In genomic region chr19:4916292-4917082, GRCh38 we compare ENCODE assay signal across 8 cellular contexts. TPM values are rescaled to one million over a fixed set of nuclear protein-coding genes. Genes with fewer than 3 reads are reported as not detected.
DNase-seq lines count a peak whose midpoint lies in the region; ATAC-seq and FAIRE-seq lines count a peak whose summit lies in the region.

No MANE protein-coding gene starts in this region.

- H3K4me1 Mint-ChIP-seq in activated CD4-positive, alpha-beta memory T cell treated with anti-CD3 and anti-CD28 coated beads for 36 hours (ENCODE audit: low read depth): peaks cover 55% of the 10 kb centered on the region

- no peaks in the 10 kb centered on the region for H3K9me3 Mint-ChIP-seq in activated CD4-positive, alpha-beta memory T cell treated with anti-CD3 and anti-CD28 coated beads for 36 hours

- CTCF ChIA-PET in activated CD4-positive, alpha-beta memory T cell treated with anti-CD3 and anti-CD28 coated beads for 36 hours (lab: Charles Lee): interaction anchor here (6.7 kb wide), 1 partner anchor 107 kb away, joined by 85 read pairs; no protein-coding TSS in a partner anchor

- no peak for FAIRE-seq in RCC 7860 (lab: Jason Lieb, UNC)

- H3K27me3 Mint-ChIP-seq in activated CD4-positive, alpha-beta memory T cell treated with anti-CD3 and anti-CD28 coated beads for 36 hours: no peaks in the 10 kb centered on the region

- peaks cover 69% of the 10 kb centered on the region for H3K36me3 Mint-ChIP-seq in activated CD4-positive, alpha-beta memory T cell treated with anti-CD3 and anti-CD28 coated beads for 36 hours

- peak overlapping the region; percentile 64 for H3K27ac Mint-ChIP-seq in activated CD4-positive, alpha-beta memory T cell treated with anti-CD3 and anti-CD28 coated beads for 36 hours

- DNase-seq in GM19238 (ENCODE audit: insufficient read length, low spot score) (peak; percentile 70), germinal center (ENCODE audit: low spot score) (peak; percentile 68), HPDE6-E6E7 (ENCODE audit: extremely low spot score) (no peak), GOT3 (lab: John Stamatoyannopoulos, UW) (no peak), RCC 7860 (ENCODE audit: low spot score) (no peak)
- DNase-seq in activated CD4-positive, alpha-beta memory T cell treated with anti-CD3 and anti-CD28 coated beads for 36 hours: peak; percentile 46
- peak; percentile 17 for DNase-seq in stimulated activated naive CD4-positive, alpha-beta T cell treated with Interleukin-2 at 50 U/mL for 16 hours (lab: John Stamatoyannopoulos, UW)

- POLR2A ChIA-PET in activated CD4-positive, alpha-beta memory T cell treated with anti-CD3 and anti-CD28 coated beads for 36 hours (lab: Charles Lee): interaction anchor here (0.6 to 1.1 kb wide), 4 partner anchors 9 to 986 kb away, joined by 3 to 5 read pairs (median 4); partner anchors contain the start of genes SAFB and SAFB2

- intact Hi-C loops in activated CD4-positive, alpha-beta memory T cell treated with anti-CD3 and anti-CD28 coated beads for 36 hours (cut with micrococcal nuclease): no loop called here

- no peak for ATAC-seq in HG02885 (IDR thresholded peaks at IDR 0.05; ENCODE audit: poor library complexity, unreplicated experiment)

- peak overlapping the region; percentile 72 for H3K4me3 Mint-ChIP-seq in activated CD4-positive, alpha-beta memory T cell treated with anti-CD3 and anti-CD28 coated beads for 36 hours

RNA-seq across cellular contexts. Expression of gene UHRF1, which starts 7.2 kb away (rescaled TPM):
- 100 to 1,000 TPM; 118 to 119 TPM for total RNA-seq in activated CD4-positive, alpha-beta memory T cell treated with anti-CD3 and anti-CD28 coated beads for 36 hours

RNA-seq across cellular contexts. Expression of gene ARRDC5, which starts 13.8 kb away (rescaled TPM):
- under 1 TPM in 1 of 2 experiments, not detected in 1; 0.12 TPM for total RNA-seq in activated CD4-positive, alpha-beta memory T cell treated with anti-CD3 and anti-CD28 coated beads for 36 hours

RNA-seq across cellular contexts. Expression of gene PLIN3, which starts 49.0 kb away (rescaled TPM):
- 10 to 100 TPM; 36.6 to 37.7 TPM for total RNA-seq in activated CD4-positive, alpha-beta memory T cell treated with anti-CD3 and anti-CD28 coated beads for 36 hours

RNA-seq across cellular contexts. Expression of gene KDM4B, which starts 52.4 kb away (rescaled TPM):
- total RNA-seq in activated CD4-positive, alpha-beta memory T cell treated with anti-CD3 and anti-CD28 coated beads for 36 hours: 10 to 100 TPM; 19.2 to 20.6 TPM

Comparison
In these comparisons a context has a peak if more than half of its experiments do, and no peak if none do; other contexts are left out.
1. DNase-seq: peak in GM19238 (single experiment), activated CD4-positive, alpha-beta memory T cell treated with anti-CD3 and anti-CD28 coated beads for 36 hours (single experiment), germinal center (single experiment) and stimulated activated naive CD4-positive, alpha-beta T cell treated with Interleukin-2 at 50 U/mL for 16 hours (single experiment); none in HPDE6-E6E7 (single experiment), GOT3 (single experiment) and RCC 7860 (single experiment).